ENCODE assay signal across 1 cellular context in the genomic region with DNA sequence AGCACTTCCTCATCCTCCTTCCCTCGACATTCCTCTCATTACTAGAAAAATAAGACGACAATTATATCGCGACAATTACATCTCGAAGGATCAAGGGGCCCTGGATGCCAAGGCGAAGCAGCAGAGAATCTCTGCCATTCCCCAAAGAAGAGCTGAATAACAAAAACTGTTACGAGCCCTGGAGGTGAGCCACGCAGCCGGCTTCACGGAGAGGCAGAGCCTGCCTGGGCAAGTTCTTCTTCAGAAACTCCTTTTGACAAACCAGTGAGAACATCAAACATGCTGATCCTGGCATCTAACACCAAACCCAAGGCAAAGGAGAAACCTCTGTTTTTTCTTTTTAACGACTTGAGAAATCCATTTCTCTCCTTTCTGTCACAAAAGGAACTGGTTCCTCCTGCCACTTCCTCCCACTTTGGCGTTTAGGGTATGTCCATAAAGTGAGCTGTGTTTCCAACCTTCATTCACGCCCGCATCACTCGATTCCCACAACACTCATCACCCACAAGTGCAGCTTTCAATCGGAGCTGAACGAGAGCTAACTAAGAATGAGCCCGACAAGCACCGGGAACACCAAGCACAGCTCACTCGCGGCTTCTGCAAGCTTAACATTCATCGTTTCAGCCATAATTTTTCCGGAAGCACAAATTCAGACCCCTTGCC.
TF ChIP-seq lines count a peak whose summit lies in the region.

No MANE protein-coding gene starts in this region.

TF ChIP-seq in GM23338, 12 proteins besides CTCF, POLR2A, EP300 and RAD21 (continued from another document):
- no peak for TF ChIP-seq ZNF462 (CRISPR knock-in tag; IDR thresholded peaks at IDR 0.05)
- TF ChIP-seq ZNF331 (CRISPR knock-in tag; IDR thresholded peaks at IDR 0.05; ENCODE audit: low read depth) = no peak
- TF ChIP-seq JUNB (IDR thresholded peaks at IDR 0.05; ENCODE audit: unreplicated experiment) = no peak
- no peak for TF ChIP-seq EZH2 (IDR thresholded peaks at IDR 0.05; ENCODE audit: low read depth, unreplicated experiment)
- no peak for TF ChIP-seq NANOG (IDR thresholded peaks at IDR 0.05; ENCODE audit: borderline replicate concordance)
